In genomic region chr3:13332158-13332557, GRCh38 we compare ENCODE assay signal across 8 cellular contexts.
DNase-seq lines count a peak whose midpoint lies in the region; ATAC-seq lines count a peak whose summit lies in the region.

No MANE protein-coding gene starts in this region.

- H3K4me3 Mint-ChIP-seq in T-helper 17 cell = no peak overlapping the region

- no peaks in the 10 kb centered on the region for H3K9me3 ChIP-seq in T-helper 17 cell (ENCODE audit: control insufficient read depth, low read length, poor library complexity, severe bottlenecking)

- H3K36me3 Mint-ChIP-seq in T-helper 17 cell (ENCODE audit: low read depth) = peaks cover 5% of the 10 kb centered on the region

- DNase-seq in COR-L47 (lab: John Stamatoyannopoulos, UW) = peak; percentile 50
- DNase-seq in T-helper 17 cell = no peak
- DNase-seq in stimulated activated CD4-positive, alpha-beta T cell treated with anti-CD3 and anti-CD28 coated beads, Interleukin-1b, Interleukin-23, amount 100 ng/mL, for 48 hours = no peak
- no peak for DNase-seq in pons (ENCODE audit: low spot score)
- no peak for DNase-seq in G401 (ENCODE audit: low spot score)
- no peak for DNase-seq in stimulated activated naive CD4-positive, alpha-beta T cell treated with Interleukin-2 at 50 U/mL for 16 hours (lab: John Stamatoyannopoulos, UW)

- in situ Hi-C loops in G401 (cut with HindIII; ENCODE audit: low sequenced_read_pairs) = no loop called here

- H3K4me1 Mint-ChIP-seq in T-helper 17 cell = peaks cover 3% of the 10 kb centered on the region

- no peak overlapping the region for H3K27ac Mint-ChIP-seq in T-helper 17 cell

- ATAC-seq in GM19372 (IDR thresholded peaks at IDR 0.05; ENCODE audit: low read depth, unreplicated experiment) = peak; percentile 91
- peak; percentile 91 for ATAC-seq in HG03196 (IDR thresholded peaks at IDR 0.05; ENCODE audit: unreplicated experiment)
- ATAC-seq in T-helper 17 cell = peak; percentile 59

- H3K27me3 Mint-ChIP-seq in T-helper 17 cell = no peaks in the 10 kb centered on the region
